22 cellular contexts compared by ENCODE assay signal in genomic region chr20:17782768-17783167, GRCh38.
A peak's percentile ranks its signal among the peaks of the same experiment; 100 is the strongest.
DNase-seq lines count a peak whose midpoint lies in the region; ATAC-seq and TF ChIP-seq lines count a peak whose summit lies in the region.
"Had no signal": no experiment of that assay in that cellular context is flagged by ENCODE, and none has a peak within 500 bp of the region (broad histone marks: within the 10 kb centered on the region; RNA-seq: fewer than 3 reads in every experiment).

No MANE protein-coding gene starts in this region.

- H3F3A ChIP-seq in smooth muscle cell (ENCODE audit: low read depth) = no peaks in the 10 kb centered on the region

- ATAC-seq in GM19351 (IDR thresholded peaks at IDR 0.05; ENCODE audit: unreplicated experiment) (peak; percentile 95), HG02571 (IDR thresholded peaks at IDR 0.05; ENCODE audit: unreplicated experiment) (peak; percentile 87), HG03354 (IDR thresholded peaks at IDR 0.05; ENCODE audit: poor library complexity, severe bottlenecking, unreplicated experiment) (peak; percentile 71)
- ATAC-seq: A549; gastrocnemius medialis; Right ventricle myocardium inferior; stimulated activated effector memory CD8-positive, alpha-beta T cell treated with anti-CD3 and anti-CD28 coated beads, Interleukin-12 subunit alpha, Interleukin-12 subunit beta, amount 100 ng/mL, for 72 hours had no signal

- H3K4me3 ChIP-seq in GM12865 (ENCODE audit: low read depth, low read length) (no peak overlapping the region), smooth muscle cell (no peak overlapping the region), SJCRH30 (no peak overlapping the region)
- H3K4me3 ChIP-seq: A549, adrenal gland, gastrocnemius medialis, sigmoid colon, vagina had no signal

- DNase-seq in GM12865 (ENCODE audit: low read depth) (peak; percentile 57), smooth muscle cell (lab: John Stamatoyannopoulos, UW; ENCODE audit: unreplicated experiment) (no peak), DMS153 (lab: John Stamatoyannopoulos, UW) (no peak), SJCRH30 (no peak), SK-N-DZ (ENCODE audit: low spot score) (no peak)
- DNase-seq: activated CD4-positive, alpha-beta T cell treated with anti-CD3 and anti-CD28 coated beads, Interleukin-2, amount 50 U/mL, for 1 hour; activated T-cell treated with anti-CD3 and anti-CD28 coated beads, Interleukin-2, amount 50 U/mL, for 48 hours; adrenal gland; CD4-positive, alpha-beta T cell; cerebellar nuclear complex; EL; gastrocnemius medialis; H9; NK-92 treated with Interleukin-12 subunit alpha and Interleukin-12 subunit beta, amount 100 ng/mL, for 24 hours; sigmoid colon had no signal

- no peaks in the 10 kb centered on the region for H4K20me1 ChIP-seq in smooth muscle cell (ENCODE audit: low read depth)

- no peaks in the 10 kb centered on the region for H3K27me3 ChIP-seq in smooth muscle cell (ENCODE audit: low read depth)
- no peaks in the 10 kb centered on the region for H3K27me3 ChIP-seq in SJCRH30
- H3K27me3 ChIP-seq: adrenal gland, gastrocnemius medialis, sigmoid colon, vagina had no signal

- no peaks in the 10 kb centered on the region for H3K4me1 ChIP-seq in smooth muscle cell (ENCODE audit: low read depth)
- no peaks in the 10 kb centered on the region for H3K4me1 ChIP-seq in SJCRH30
- H3K4me1 ChIP-seq: A549, adrenal gland, gastrocnemius medialis had no signal

- no peak overlapping the region for H3K4me2 ChIP-seq in smooth muscle cell
- H3K4me2 ChIP-seq: A549 had no signal

- H3K36me3 ChIP-seq in smooth muscle cell (ENCODE audit: low read depth) (no peaks in the 10 kb centered on the region), SJCRH30 (no peaks in the 10 kb centered on the region)
- H3K36me3 ChIP-seq: adrenal gland, gastrocnemius medialis, sigmoid colon, vagina had no signal

- no peaks in the 10 kb centered on the region for H3K79me2 ChIP-seq in smooth muscle cell (ENCODE audit: low read depth)

- H3K9me3 ChIP-seq in smooth muscle cell (replicated peaks; ENCODE audit: low read depth) (no peaks in the 10 kb centered on the region), SJCRH30 (replicated peaks) (no peaks in the 10 kb centered on the region)
- H3K9me3 ChIP-seq: A549, adrenal gland, gastrocnemius medialis, sigmoid colon, vagina had no signal

- TF ChIP-seq CTCF in GM12865 (IDR thresholded peaks at IDR 0.05; ENCODE audit: insufficient read depth, low read depth, low read length, missing control alignments) (no peak), smooth muscle cell (IDR thresholded peaks at IDR 0.05; ENCODE audit: borderline replicate concordance, insufficient read depth, poor library complexity, severe bottlenecking) (no peak)

- 59% methylated on average over 3 of the region's 3 CpGs for WGBS in smooth muscle cell (ENCODE audit: low lambda C conversion rate)

- H3K9ac ChIP-seq in smooth muscle cell (ENCODE audit: low read depth) = no peak overlapping the region

- no peak overlapping the region for H2AFZ ChIP-seq in smooth muscle cell (ENCODE audit: low read depth)

- H3K27ac ChIP-seq in smooth muscle cell (ENCODE audit: low read depth) (no peak overlapping the region), SJCRH30 (no peak overlapping the region)
- H3K27ac ChIP-seq: A549, adrenal gland, gastrocnemius medialis, sigmoid colon, vagina had no signal
